1 cellular context compared by ENCODE assay signal in genomic region chr17:42120161-42121065, GRCh38.
TF ChIP-seq lines count a peak whose summit lies in the region.

No MANE protein-coding gene starts in this region.

TF ChIP-seq in GM12878, 131 proteins besides CTCF, POLR2A, EP300 and RAD21:
- TF ChIP-seq, protein P1, sequence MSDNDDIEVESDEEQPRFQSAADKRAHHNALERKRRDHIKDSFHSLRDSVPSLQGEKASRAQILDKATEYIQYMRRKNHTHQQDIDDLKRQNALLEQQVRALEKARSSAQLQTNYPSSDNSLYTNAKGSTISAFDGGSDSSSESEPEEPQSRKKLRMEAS (IDR thresholded peaks at IDR 0.05; ENCODE audit: low read depth, low read length): 0 out of 2 replicates have a peak, but pooled peaks have one; percentile 0
- TF ChIP-seq ZNF207 (IDR thresholded peaks at IDR 0.05; ENCODE audit: borderline replicate concordance): no peak
